Comparison of ENCODE assay signal across 1 cellular context in genomic region chr1:220248715-220249265, GRCh38.
TF ChIP-seq lines count a peak whose summit lies in the region.

No MANE protein-coding gene starts in this region.

TF ChIP-seq in HEK293, 187 proteins besides CTCF, POLR2A, EP300 and RAD21 (continued from another document):
- TF ChIP-seq ZSCAN5A (tag by site-specific recombination; IDR thresholded peaks at IDR 0.05) (peak; percentile 80; the same call in 1 of the 2 replicates), ZNF707 (tag by site-specific recombination; IDR thresholded peaks at IDR 0.05) (peak; percentile 84)
